Comparison of ENCODE assay signal across 20 cellular contexts in the genomic region with DNA sequence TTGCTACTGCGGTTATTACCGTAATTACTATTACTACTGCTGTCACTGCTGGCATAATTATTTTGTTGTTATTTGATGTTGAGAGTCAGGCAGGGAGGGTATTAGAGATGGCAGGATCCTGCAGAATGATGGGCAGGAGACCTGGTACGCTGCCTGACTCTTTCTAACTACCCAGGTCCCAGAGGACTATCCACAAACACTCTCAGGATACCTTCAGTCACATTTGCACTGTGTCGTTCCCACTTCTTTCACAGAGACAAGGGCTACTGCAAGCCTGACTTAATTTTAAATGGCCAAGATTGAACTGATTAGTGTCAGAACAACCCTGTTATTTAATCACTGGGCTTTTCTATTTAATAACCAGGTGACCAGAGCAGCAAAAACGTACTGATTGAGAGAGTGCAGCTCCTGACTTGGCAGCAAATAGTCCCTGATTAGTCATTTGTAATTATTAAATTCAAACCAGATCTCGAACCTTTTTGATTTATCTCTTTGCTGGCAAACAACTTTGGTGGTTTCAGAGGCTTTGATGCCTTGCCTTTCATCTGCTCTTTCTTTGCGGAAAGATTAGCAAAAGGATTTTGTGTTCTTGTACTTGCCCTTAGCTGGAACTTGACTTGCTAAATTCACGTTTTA.
DNase-seq lines count a peak whose midpoint lies in the region; ATAC-seq and TF ChIP-seq lines count a peak whose summit lies in the region.
"Had no signal": no experiment of that assay in that cellular context is flagged by ENCODE, and none has a peak within 500 bp of the region (broad histone marks: within the 10 kb centered on the region; RNA-seq: fewer than 3 reads in every experiment).

No MANE protein-coding gene starts in this region.

- H3K27ac ChIP-seq in DND-41 (ENCODE audit: low read length): 0 out of 2 replicates have a peak overlapping the region, but pooled peaks have one; percentile 36
- H3K27ac ChIP-seq in endodermal cell (ENCODE audit: low read depth, low read length): no peak overlapping the region
- H3K27ac ChIP-seq: BLaER1 treated with 17β-estradiol and CSF1 and Interleukin-3, amounts not matched to agents 10 nM and 100 nM; brain microvascular endothelial cell; esophagus muscularis mucosa; heart right ventricle had no signal

- no peak overlapping the region for H2AFZ ChIP-seq in DND-41 (ENCODE audit: low read depth, low read length)

- peaks cover 21% of the 10 kb centered on the region for H3K36me3 Mint-ChIP-seq in activated T-helper 2 cell treated with anti-CD3 and anti-CD28 coated beads, Interferon-gamma antibody, Interleukin-2, Interleukin-4, amounts not matched to agents 10 μg/mL and 5 μg/mL and 100 μg/mL, durations not matched to agents 14 hours and 24 hours and 36 hours (ENCODE audit: low read depth)
- H3K36me3 Mint-ChIP-seq in endodermal cell (ENCODE audit: low read depth): no peaks in the 10 kb centered on the region
- H3K36me3 Mint-ChIP-seq in endothelial cell (ENCODE audit: low read depth, unreplicated experiment): no peaks in the 10 kb centered on the region

- H3K4me2 ChIP-seq in DND-41 (ENCODE audit: insufficient read depth, low read length): peak overlapping the region; percentile 21; the same call in 1 of the 2 replicates
- H3K4me2 ChIP-seq: BLaER1 treated with 17β-estradiol and CSF1 and Interleukin-3, amounts not matched to agents 10 nM and 100 nM had no signal

- 84 to 88% methylated on average over 7 to 8 of the region's 8 CpGs for WGBS in endodermal cell (ENCODE audit: insufficient coverage in 1 of 2, insufficient read length in 1 of 2), 2 experiments

- H3K4me1 Mint-ChIP-seq in activated T-helper 2 cell treated with anti-CD3 and anti-CD28 coated beads, Interferon-gamma antibody, Interleukin-2, Interleukin-4, amounts not matched to agents 10 μg/mL and 5 μg/mL and 100 μg/mL, durations not matched to agents 14 hours and 24 hours and 36 hours (ENCODE audit: low read depth): peaks cover 61% of the 10 kb centered on the region
- H3K4me1 Mint-ChIP-seq in endodermal cell (peaks cover 28% of the 10 kb centered on the region), endothelial cell (ENCODE audit: unreplicated experiment) (no peaks in the 10 kb centered on the region)

- peaks cover 6% of the 10 kb centered on the region; the same call in 1 of the 2 replicates for H4K20me1 ChIP-seq in DND-41 (ENCODE audit: insufficient read depth, low read length)
- H4K20me1 ChIP-seq: BLaER1 treated with 17β-estradiol and CSF1 and Interleukin-3, amounts not matched to agents 10 nM and 100 nM had no signal

- intact Hi-C loops in activated T-helper 2 cell treated with anti-CD3 and anti-CD28 coated beads, Interferon-gamma antibody, Interleukin-2, Interleukin-4, amounts not matched to agents 10 μg/mL and 5 μg/mL and 100 μg/mL, durations not matched to agents 14 hours and 24 hours and 36 hours (cut with micrococcal nuclease): no loop called here

- no peak overlapping the region for H3K9ac ChIP-seq in DND-41 (ENCODE audit: low read depth, low read length)
- H3K9ac ChIP-seq in endodermal cell (ENCODE audit: extremely low read depth, low read length, poor library complexity, severe bottlenecking): no peak overlapping the region
- H3K9ac ChIP-seq: BLaER1 treated with 17β-estradiol and CSF1 and Interleukin-3, amounts not matched to agents 10 nM and 100 nM had no signal

- no peak overlapping the region for H3K4me3 Mint-ChIP-seq in activated T-helper 2 cell treated with anti-CD3 and anti-CD28 coated beads, Interferon-gamma antibody, Interleukin-2, Interleukin-4, amounts not matched to agents 10 μg/mL and 5 μg/mL and 100 μg/mL, durations not matched to agents 14 hours and 24 hours and 36 hours (ENCODE audit: low read depth)
- no peak overlapping the region for H3K4me3 Mint-ChIP-seq in endodermal cell
- no peak overlapping the region for H3K4me3 Mint-ChIP-seq in endothelial cell (ENCODE audit: unreplicated experiment)
- H3K4me3 Mint-ChIP-seq: activated T-helper 1 cell treated with anti-CD3 and anti-CD28 coated beads, Interleukin-12 subunit alpha, Interleukin-12 subunit beta, Interleukin-2, Interleukin-4 antibody, amounts not matched to agents 30 ng/mL and 10 ng/mL and 1 ng/mL, durations not matched to agents 14 hours and 24 hours and 36 hours; neural crest cell had no signal

- H3K4me1 ChIP-seq in DND-41 (ENCODE audit: insufficient read depth, low read length) (peaks cover 40% of the 10 kb centered on the region), endodermal cell (ENCODE audit: control insufficient read depth, insufficient read depth, low read length) (peaks cover 12% of the 10 kb centered on the region)

- TF ChIP-seq CTCF in AG10803 (conservative IDR thresholded peaks at IDR 0.05; ENCODE audit: low read length) (no peak), DND-41 (IDR thresholded peaks at IDR 0.05; ENCODE audit: borderline replicate concordance, extremely low read depth, low read length, poor library complexity, severe bottlenecking) (no peak), fibroblast of the aortic adventitia (IDR thresholded peaks at IDR 0.05; ENCODE audit: insufficient read depth, low read length) (no peak), endodermal cell (conservative IDR thresholded peaks at IDR 0.05) (no peak), endothelial cell (IDR thresholded peaks at IDR 0.05; ENCODE audit: unreplicated experiment) (no peak)

- H3K36me3 ChIP-seq in DND-41 (ENCODE audit: insufficient read depth, low read length) (peaks cover 3% of the 10 kb centered on the region; the same call in 1 of the 2 replicates), endodermal cell (ENCODE audit: control insufficient read depth, insufficient read depth, low read length) (no peaks in the 10 kb centered on the region)
- H3K36me3 ChIP-seq: BLaER1 treated with 17β-estradiol and CSF1 and Interleukin-3, amounts not matched to agents 10 nM and 100 nM; brain microvascular endothelial cell; esophagus muscularis mucosa; heart right ventricle had no signal

- no peaks in the 10 kb centered on the region for H3K9me3 Mint-ChIP-seq in activated T-helper 2 cell treated with anti-CD3 and anti-CD28 coated beads, Interferon-gamma antibody, Interleukin-2, Interleukin-4, amounts not matched to agents 10 μg/mL and 5 μg/mL and 100 μg/mL, durations not matched to agents 14 hours and 24 hours and 36 hours
- H3K9me3 Mint-ChIP-seq in endodermal cell: no peaks in the 10 kb centered on the region
- H3K9me3 Mint-ChIP-seq in endothelial cell (ENCODE audit: unreplicated experiment): no peaks in the 10 kb centered on the region
- H3K9me3 Mint-ChIP-seq: activated T-helper 1 cell treated with anti-CD3 and anti-CD28 coated beads, Interleukin-12 subunit alpha, Interleukin-12 subunit beta, Interleukin-2, Interleukin-4 antibody, amounts not matched to agents 30 ng/mL and 10 ng/mL and 1 ng/mL, durations not matched to agents 14 hours and 24 hours and 36 hours; neural crest cell had no signal

- DNase-seq in AG10803 (ENCODE audit: low read depth) (peak; percentile 37), DND-41 (peak; percentile 34), fibroblast of the aortic adventitia (ENCODE audit: low read depth) (peak; percentile 19), endodermal cell (no peak), DMS 273 treated with DMSO at 0.1 percent for 48 hours (lab: John Stamatoyannopoulos, UW) (no peak), endothelial cell (ENCODE audit: low spot score) (no peak)
- no peak for DNase-seq in activated T-helper 2 cell treated with anti-CD3 and anti-CD28 coated beads, Interferon-gamma antibody, Interleukin-2, Interleukin-4, amounts not matched to agents 10 μg/mL and 5 μg/mL and 100 μg/mL, durations not matched to agents 14 hours and 24 hours and 36 hours (ENCODE audit: low spot score)
- DNase-seq: activated CD4-positive, alpha-beta T cell treated with anti-CD3 and anti-CD28 coated beads for 48 hours; brain microvascular endothelial cell; dermis blood vessel endothelial cell; HCEC 1CT; heart right ventricle; right cardiac atrium; Right ventricle myocardium superior; substantia nigra; T1000 had no signal

- H3K9me3 ChIP-seq in DND-41 (ENCODE audit: insufficient read depth, low read length, severe bottlenecking) (no peaks in the 10 kb centered on the region), endodermal cell (ENCODE audit: control insufficient read depth, low read length) (no peaks in the 10 kb centered on the region)
- H3K9me3 ChIP-seq: BLaER1 treated with 17β-estradiol and CSF1 and Interleukin-3, amounts not matched to agents 10 nM and 100 nM; esophagus muscularis mucosa; heart right ventricle had no signal

- H3K4me3 ChIP-seq in AG10803 (ENCODE audit: low read length) (no peak overlapping the region), DND-41 (ENCODE audit: low read depth in 1 of 2, low read length in 2 of 2) (no peak overlapping the region), fibroblast of the aortic adventitia (ENCODE audit: low read depth, low read length) (no peak overlapping the region), endodermal cell (ENCODE audit: low read length) (no peak overlapping the region)
- H3K4me3 ChIP-seq: BLaER1 treated with 17β-estradiol and CSF1 and Interleukin-3, amounts not matched to agents 10 nM and 100 nM; esophagus muscularis mucosa; heart right ventricle had no signal

- ATAC-seq in DND-41 (ENCODE audit: insufficient read depth, low read depth): peak; percentile 68
- ATAC-seq: heart right ventricle, right cardiac atrium had no signal

- no peaks in the 10 kb centered on the region for H3K27me3 ChIP-seq in DND-41 (ENCODE audit: insufficient read depth, low read length, poor library complexity)
- H3K27me3 ChIP-seq in endodermal cell (ENCODE audit: control insufficient read depth, insufficient read depth, low read length, poor library complexity, severe bottlenecking): no peaks in the 10 kb centered on the region
- H3K27me3 ChIP-seq: BLaER1 treated with 17β-estradiol and CSF1 and Interleukin-3, amounts not matched to agents 10 nM and 100 nM; brain microvascular endothelial cell; esophagus muscularis mucosa; heart right ventricle had no signal

- peaks cover 52% of the 10 kb centered on the region for H3K79me2 ChIP-seq in DND-41 (ENCODE audit: insufficient read depth, low read length)

- H3K27ac Mint-ChIP-seq in activated T-helper 2 cell treated with anti-CD3 and anti-CD28 coated beads, Interferon-gamma antibody, Interleukin-2, Interleukin-4, amounts not matched to agents 10 μg/mL and 5 μg/mL and 100 μg/mL, durations not matched to agents 14 hours and 24 hours and 36 hours: peak overlapping the region; percentile 22
- H3K27ac Mint-ChIP-seq in endodermal cell (no peak overlapping the region), endothelial cell (ENCODE audit: unreplicated experiment) (no peak overlapping the region)
- H3K27ac Mint-ChIP-seq: activated T-helper 1 cell treated with anti-CD3 and anti-CD28 coated beads, Interleukin-12 subunit alpha, Interleukin-12 subunit beta, Interleukin-2, Interleukin-4 antibody, amounts not matched to agents 30 ng/mL and 10 ng/mL and 1 ng/mL, durations not matched to agents 14 hours and 24 hours and 36 hours had no signal

- no peaks in the 10 kb centered on the region for H3K27me3 Mint-ChIP-seq in activated T-helper 2 cell treated with anti-CD3 and anti-CD28 coated beads, Interferon-gamma antibody, Interleukin-2, Interleukin-4, amounts not matched to agents 10 μg/mL and 5 μg/mL and 100 μg/mL, durations not matched to agents 14 hours and 24 hours and 36 hours (ENCODE audit: low read depth)
- H3K27me3 Mint-ChIP-seq in endodermal cell (ENCODE audit: insufficient read depth): no peaks in the 10 kb centered on the region
- peaks cover 4% of the 10 kb centered on the region for H3K27me3 Mint-ChIP-seq in endothelial cell (ENCODE audit: unreplicated experiment)

Comparison
In these comparisons a context has a peak if more than half of its experiments do, and no peak if none do; other contexts are left out.
1. DNase-seq: peak in AG10803 (single experiment), DND-41 (single experiment) and fibroblast of the aortic adventitia (single experiment); none in activated T-helper 2 cell treated with anti-CD3 and anti-CD28 coated beads, Interferon-gamma antibody, Interleukin-2, Interleukin-4, amounts not matched to agents 10 μg/mL and 5 μg/mL and 100 μg/mL, durations not matched to agents 14 hours and 24 hours and 36 hours (single experiment), endodermal cell (single experiment), DMS 273 treated with DMSO at 0.1 percent for 48 hours (single experiment) and endothelial cell (single experiment).